ENCODE assay signal across 13 cellular contexts in genomic region chr14:52021971-52022600, GRCh38. TPM values are rescaled to one million over a fixed set of nuclear protein-coding genes. Genes with fewer than 3 reads are reported as not detected.
DNase-seq lines count a peak whose midpoint lies in the region; ATAC-seq lines count a peak whose summit lies in the region.
"Had no signal": no experiment of that assay in that cellular context is flagged by ENCODE, and none has a peak within 500 bp of the region (broad histone marks: within the 10 kb centered on the region; RNA-seq: fewer than 3 reads in every experiment).

No MANE protein-coding gene starts in this region.

- H3K4me3 ChIP-seq in mesodermal cell (ENCODE audit: extremely low read depth, insufficient read depth, low read length, poor library complexity, severe bottlenecking) = no peak overlapping the region
- H3K4me3 ChIP-seq: breast epithelium had no signal

- H3K4me1 Mint-ChIP-seq in activated T-cell treated with anti-CD3 and anti-CD28 coated beads, Interleukin-2, amount 50 U/mL, for 4 hours (ENCODE audit: low read depth) = peaks cover 26% of the 10 kb centered on the region

- DNase-seq in activated T-cell treated with anti-CD3 and anti-CD28 coated beads, Interleukin-2, amount 50 U/mL, for 4 hours = no peak
- no peak for DNase-seq in activated T-cell treated with anti-CD3 and anti-CD28 coated beads, Interleukin-2, amount 50 U/mL, for 48 hours
- DNase-seq in SIG-M5 (lab: John Stamatoyannopoulos, UW) (no peak), HuH-7 (ENCODE audit: low spot score) (no peak), DMS53 treated with DMSO at 0.1 percent for 48 hours (lab: John Stamatoyannopoulos, UW; ENCODE audit: unreplicated experiment) (no peak)
- DNase-seq: ACHN, nucleus accumbens, WERI-Rb-1 had no signal

- peaks cover under 1% of the 10 kb centered on the region for H3K27me3 Mint-ChIP-seq in activated T-cell treated with anti-CD3 and anti-CD28 coated beads, Interleukin-2, amount 50 U/mL, for 4 hours (ENCODE audit: low read depth)

- no peak overlapping the region for H3K4me3 Mint-ChIP-seq in activated T-cell treated with anti-CD3 and anti-CD28 coated beads, Interleukin-2, amount 50 U/mL, for 4 hours

- ATAC-seq in activated T-cell treated with anti-CD3 and anti-CD28 coated beads, Interleukin-2, amount 50 U/mL, for 4 hours = peak; percentile 70 to 78
- peak; percentile 74 for ATAC-seq in GM21447 (IDR thresholded peaks at IDR 0.05; ENCODE audit: unreplicated experiment)
- peak; percentile 72 for ATAC-seq in HG03280 (IDR thresholded peaks at IDR 0.05; ENCODE audit: unreplicated experiment)

- H3K36me3 Mint-ChIP-seq in activated T-cell treated with anti-CD3 and anti-CD28 coated beads, Interleukin-2, amount 50 U/mL, for 4 hours (ENCODE audit: insufficient read depth) = no peaks in the 10 kb centered on the region

- peaks cover 77% of the 10 kb centered on the region for H3K36me3 ChIP-seq in mesodermal cell (ENCODE audit: control insufficient read depth, insufficient read depth, low read length)
- H3K36me3 ChIP-seq: breast epithelium, WERI-Rb-1 had no signal

- WGBS in mesodermal cell (ENCODE audit: insufficient coverage in 2 of 2), 2 experiments = 90 to 92% methylated on average over 2 to 3 of the region's 5 CpGs

- peaks cover 3% of the 10 kb centered on the region for H3K9me3 Mint-ChIP-seq in activated T-cell treated with anti-CD3 and anti-CD28 coated beads, Interleukin-2, amount 50 U/mL, for 4 hours

- peaks cover 35% of the 10 kb centered on the region for H3K4me1 ChIP-seq in mesodermal cell (ENCODE audit: control insufficient read depth, insufficient read depth, low read length, poor library complexity, severe bottlenecking)
- H3K4me1 ChIP-seq: breast epithelium had no signal

- peaks cover 11% of the 10 kb centered on the region for H3K9me3 ChIP-seq in mesodermal cell (ENCODE audit: control insufficient read depth, low read length)

- H3K27ac ChIP-seq in mesodermal cell (ENCODE audit: low read depth, low read length, severe bottlenecking) = peak overlapping the region; percentile 37
- H3K27ac ChIP-seq: KMS-11, WERI-Rb-1 had no signal

RNA-seq across cellular contexts. Expression of gene RTRAF, which starts 32.7 kb away (rescaled TPM):
- total RNA-seq in activated T-cell treated with anti-CD3 and anti-CD28 coated beads, Interleukin-2, amount 50 U/mL, for 4 hours = 100 to 1,000 TPM; 252 to 270 (median 270) TPM
- polyA plus RNA-seq in mesodermal cell (2013, experiment 1 of 2) = 343 TPM
- polyA plus RNA-seq in mesodermal cell (2013, experiment 2 of 2) = 370 TPM

RNA-seq across cellular contexts. Expression of gene NID2, which starts 46.8 kb away (rescaled TPM):
- total RNA-seq in activated T-cell treated with anti-CD3 and anti-CD28 coated beads, Interleukin-2, amount 50 U/mL, for 4 hours = under 1 TPM; 0.14 to 0.29 (median 0.20) TPM
- polyA plus RNA-seq in mesodermal cell (2013, experiment 1 of 2) = 230 TPM
- polyA plus RNA-seq in mesodermal cell (2013, experiment 2 of 2) = 314 TPM
